ENCODE assay signal across 30 cellular contexts in the genomic region with DNA sequence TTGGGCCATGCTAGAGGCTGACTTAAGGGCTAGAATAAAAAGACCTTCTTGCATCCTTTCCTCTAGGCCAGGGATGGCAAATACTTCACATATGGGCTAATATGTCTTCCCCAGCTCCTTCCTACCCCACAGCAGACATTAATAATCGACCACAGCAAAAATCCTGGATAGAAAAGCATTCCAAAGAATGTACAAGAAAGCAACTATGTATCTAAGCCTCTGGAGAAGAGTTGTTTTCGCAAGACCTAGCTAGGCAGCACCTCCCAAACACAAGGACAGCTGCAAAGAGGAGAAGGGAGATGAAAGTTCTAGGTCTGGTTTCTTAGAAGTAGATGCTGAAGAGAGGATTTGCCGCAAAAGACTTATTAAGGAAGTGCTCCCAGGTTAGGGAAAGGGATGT.
"Had no signal": no experiment of that assay in that cellular context is flagged by ENCODE, and none has a peak within 500 bp of the region (broad histone marks: within the 10 kb centered on the region; RNA-seq: fewer than 3 reads in every experiment).

No MANE protein-coding gene starts in this region.

- H3K27me3 Mint-ChIP-seq: activated naive CD4-positive, alpha-beta T cell treated with anti-CD3 and anti-CD28 coated beads, Interleukin-2, amount 50 U/mL, for 24 hours had no signal

- DNase-seq: activated CD4-positive, alpha-beta T cell treated with anti-CD3 and anti-CD28 coated beads for 48 hours; activated CD4-positive, alpha-beta T cell treated with anti-CD3 and anti-CD28 coated beads, Interleukin-2, amount 50 U/mL, for 48 hours; activated CD8-positive, alpha-beta memory T cell treated with anti-CD3 and anti-CD28 coated beads for 24 hours; activated gamma-delta T cell treated with Interleukin-2 at 50 U/mL for 16 hours; activated naive CD8-positive, alpha-beta T cell treated with anti-CD3 and anti-CD28 coated beads, Interleukin-2, amount 50 U/mL, for 24 hours; activated T-cell treated with anti-CD3 and anti-CD28 coated beads, Interleukin-2, amount 50 U/mL, for 1 hour; anterior cingulate cortex; body of pancreas; cortex of kidney; foreskin keratinocyte; heart right ventricle; left ventricle myocardium superior; mucosa of descending colon; right lobe of liver; stimulated activated CD4-positive, alpha-beta T cell treated with anti-CD3 and anti-CD28 coated beads, Interleukin-12 subunit alpha, Interleukin-12 subunit beta, amount 100 ng/mL, for 4 hours; stimulated activated CD4-positive, alpha-beta T cell treated with anti-CD3 and anti-CD28 coated beads, Interleukin-4, amount 100 ng/mL, for 1 hour; stimulated activated naive CD8-positive, alpha-beta T cell treated with anti-CD3 and anti-CD28 coated beads, Interleukin-15, Interleukin-2, amounts not matched to agents 100 U/mL and 50 U/mL, for 24 hours; T-helper 17 cell; T1000; upper lobe of left lung; WERI-Rb-1 had no signal

- H3K4me3 Mint-ChIP-seq: activated naive CD4-positive, alpha-beta T cell treated with anti-CD3 and anti-CD28 coated beads, Interleukin-2, amount 50 U/mL, for 24 hours; activated naive CD8-positive, alpha-beta T cell treated with anti-CD3 and anti-CD28 coated beads, Interleukin-2, amount 50 U/mL, for 24 hours; natural killer cell treated with Interleukin-12 subunit alpha and Interleukin-12 subunit beta and Interleukin-15 and Interleukin-18, amount 100 ng/mL, for 72 hours; T-helper 17 cell had no signal

- H3K36me3 Mint-ChIP-seq: activated naive CD4-positive, alpha-beta T cell treated with anti-CD3 and anti-CD28 coated beads, Interleukin-2, amount 50 U/mL, for 24 hours; natural killer cell treated with Interleukin-12 subunit alpha and Interleukin-12 subunit beta and Interleukin-15 and Interleukin-18, amount 100 ng/mL, for 72 hours had no signal

- H3K4me1 Mint-ChIP-seq: activated naive CD4-positive, alpha-beta T cell treated with anti-CD3 and anti-CD28 coated beads, Interleukin-2, amount 50 U/mL, for 24 hours; activated naive CD8-positive, alpha-beta T cell treated with anti-CD3 and anti-CD28 coated beads, Interleukin-2, amount 50 U/mL, for 24 hours; T-helper 17 cell had no signal

- ATAC-seq: activated CD4-positive, CD25-positive, alpha-beta regulatory T cell treated with anti-CD3 and anti-CD28 coated beads, Interleukin-2, amount 50 U/mL, for 24 hours; activated naive CD8-positive, alpha-beta T cell treated with anti-CD3 and anti-CD28 coated beads, Interleukin-2, amount 50 U/mL, for 24 hours; body of pancreas; foreskin keratinocyte; heart right ventricle; left ventricle myocardium superior; mucosa of descending colon; natural killer cell treated with Interleukin-12 subunit alpha and Interleukin-12 subunit beta and Interleukin-15 and Interleukin-18, amount 100 ng/mL, for 72 hours; right lobe of liver; stimulated activated naive CD8-positive, alpha-beta T cell treated with anti-CD3 and anti-CD28 coated beads, Interleukin-15, Interleukin-2, amounts not matched to agents 100 U/mL and 50 U/mL, for 24 hours; T-helper 17 cell had no signal

- H3K4me3 ChIP-seq: body of pancreas, heart right ventricle, mucosa of descending colon, right lobe of liver, skin epidermis, thoracic aorta, upper lobe of left lung, vagina had no signal

- H3K36me3 ChIP-seq: heart right ventricle, right lobe of liver, thoracic aorta, upper lobe of left lung, vagina, WERI-Rb-1 had no signal

- H3K4me1 ChIP-seq: body of pancreas, foreskin keratinocyte, heart right ventricle, right lobe of liver, upper lobe of left lung, vagina had no signal

- H3K9me3 Mint-ChIP-seq: activated naive CD4-positive, alpha-beta T cell treated with anti-CD3 and anti-CD28 coated beads, Interleukin-2, amount 50 U/mL, for 24 hours; activated naive CD8-positive, alpha-beta T cell treated with anti-CD3 and anti-CD28 coated beads, Interleukin-2, amount 50 U/mL, for 24 hours had no signal

- H3K27ac Mint-ChIP-seq: activated naive CD4-positive, alpha-beta T cell treated with anti-CD3 and anti-CD28 coated beads, Interleukin-2, amount 50 U/mL, for 24 hours; activated naive CD8-positive, alpha-beta T cell treated with anti-CD3 and anti-CD28 coated beads, Interleukin-2, amount 50 U/mL, for 24 hours; natural killer cell treated with Interleukin-12 subunit alpha and Interleukin-12 subunit beta and Interleukin-15 and Interleukin-18, amount 100 ng/mL, for 72 hours; progenitor cell of endocrine pancreas; T-helper 17 cell had no signal

- H3K27me3 ChIP-seq: body of pancreas, foreskin keratinocyte, heart right ventricle, right lobe of liver, upper lobe of left lung, vagina had no signal

- H3K27ac ChIP-seq: body of pancreas, foreskin keratinocyte, heart right ventricle, right lobe of liver, skin epidermis, thoracic aorta, upper lobe of left lung, vagina, WERI-Rb-1 had no signal

- H3K9me3 ChIP-seq: body of pancreas, heart right ventricle, mucosa of descending colon, right lobe of liver, thoracic aorta, upper lobe of left lung, vagina had no signal

- FAIRE-seq: endothelial cell of umbilical vein, islet of Langerhans had no signal
